Comparison of ENCODE assay signal across 17 cellular contexts in the genomic region with DNA sequence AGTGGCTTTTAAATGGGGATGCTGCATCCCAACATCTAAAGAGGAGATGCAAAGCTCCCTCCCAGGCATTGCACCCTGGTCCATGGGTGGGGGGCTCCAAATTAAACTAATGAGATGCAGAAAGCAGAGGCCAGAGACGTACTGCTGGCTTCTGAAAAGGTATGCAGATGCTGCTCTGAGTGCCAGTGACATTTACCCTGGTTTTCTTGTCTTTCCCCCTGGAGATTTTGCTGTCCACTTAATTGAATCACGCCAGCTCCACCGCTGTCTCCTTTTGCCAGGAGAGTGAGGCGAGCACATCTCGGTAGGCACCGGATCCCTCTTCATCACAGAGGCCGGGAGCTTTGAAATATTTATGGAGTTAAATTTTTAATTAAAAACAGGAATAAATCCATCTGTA.
DNase-seq lines count a peak whose midpoint lies in the region; ATAC-seq and TF ChIP-seq lines count a peak whose summit lies in the region.
"Had no signal": no experiment of that assay in that cellular context is flagged by ENCODE, and none has a peak within 500 bp of the region (broad histone marks: within the 10 kb centered on the region; RNA-seq: fewer than 3 reads in every experiment).

No MANE protein-coding gene starts in this region.

- H3K9ac ChIP-seq in MM.1S (ENCODE audit: low read length) (no peak overlapping the region), neural progenitor cell (no peak overlapping the region)

- H3K27me3 Mint-ChIP-seq in GM23338 (ENCODE audit: insufficient read depth, low read depth, poor library complexity): no peaks in the 10 kb centered on the region
- H3K27me3 Mint-ChIP-seq in progenitor cell of endocrine pancreas: no peaks in the 10 kb centered on the region
- H3K27me3 Mint-ChIP-seq in neural progenitor cell (ENCODE audit: insufficient read depth, low read depth): no peaks in the 10 kb centered on the region

- H3K36me3 ChIP-seq in BE2C: no peaks in the 10 kb centered on the region
- H3K36me3 ChIP-seq in GM23338 (ENCODE audit: insufficient read depth): no peaks in the 10 kb centered on the region
- no peaks in the 10 kb centered on the region for H3K36me3 ChIP-seq in MM.1S (replicated peaks; ENCODE audit: insufficient read depth, low read length)
- no peaks in the 10 kb centered on the region for H3K36me3 ChIP-seq in neural progenitor cell

- H3K79me2 ChIP-seq in GM23338 (replicated peaks; ENCODE audit: insufficient read depth) (no peaks in the 10 kb centered on the region), MM.1S (ENCODE audit: low read length) (no peaks in the 10 kb centered on the region), neural progenitor cell (ENCODE audit: low read depth) (no peaks in the 10 kb centered on the region)

- H3K36me3 Mint-ChIP-seq in GM23338 (ENCODE audit: low read depth) (peaks cover 3% of the 10 kb centered on the region; the same call in 1 of the 3 replicates), progenitor cell of endocrine pancreas (ENCODE audit: insufficient read depth) (peaks cover 3% of the 10 kb centered on the region), neural progenitor cell (no peaks in the 10 kb centered on the region)
- H3K36me3 Mint-ChIP-seq: CD4-positive, alpha-beta memory T cell had no signal

- H3F3A ChIP-seq in GM23338 (replicated peaks; ENCODE audit: low read depth): no peaks in the 10 kb centered on the region
- H3F3A ChIP-seq in MM.1S (ENCODE audit: insufficient read depth, low read length): no peaks in the 10 kb centered on the region
- no peaks in the 10 kb centered on the region for H3F3A ChIP-seq in neural progenitor cell (ENCODE audit: low read depth)

- H3K4me3 ChIP-seq in BE2C (ENCODE audit: low read depth, low read length) (no peak overlapping the region), GM23338 (no peak overlapping the region), MM.1S (ENCODE audit: low read length) (no peak overlapping the region), neural progenitor cell (no peak overlapping the region)
- H3K4me3 ChIP-seq: A549 had no signal

- H3K9me2 ChIP-seq in GM23338 (ENCODE audit: insufficient read depth) (peaks cover 18% of the 10 kb centered on the region), MM.1S (replicated peaks; ENCODE audit: insufficient read depth, low read length) (no peaks in the 10 kb centered on the region)

- H3K9me3 Mint-ChIP-seq in GM23338 (no peaks in the 10 kb centered on the region), progenitor cell of endocrine pancreas (ENCODE audit: low read depth) (peaks cover 3% of the 10 kb centered on the region), neural progenitor cell (no peaks in the 10 kb centered on the region)

- H3K4me2 ChIP-seq in GM23338 (no peak overlapping the region), MM.1S (ENCODE audit: low read depth, low read length) (no peak overlapping the region), neural progenitor cell (no peak overlapping the region)
- H3K4me2 ChIP-seq: A549 had no signal

- peaks cover 22% of the 10 kb centered on the region for H3K4me1 Mint-ChIP-seq in GM23338
- peaks cover 12% of the 10 kb centered on the region for H3K4me1 Mint-ChIP-seq in progenitor cell of endocrine pancreas (ENCODE audit: low read depth)
- peaks cover 15% of the 10 kb centered on the region for H3K4me1 Mint-ChIP-seq in neural progenitor cell
- H3K4me1 Mint-ChIP-seq: CD4-positive, alpha-beta memory T cell had no signal

- H3K4me3 Mint-ChIP-seq in GM23338 (no peak overlapping the region), progenitor cell of endocrine pancreas (ENCODE audit: low read depth) (no peak overlapping the region), neural progenitor cell (no peak overlapping the region)
- H3K4me3 Mint-ChIP-seq: CD4-positive, alpha-beta memory T cell had no signal

- H3K27ac ChIP-seq in GM23338 (ENCODE audit: low read depth) (no peak overlapping the region), MM.1S (ENCODE audit: low read length) (no peak overlapping the region), neural progenitor cell (no peak overlapping the region)
- H3K27ac ChIP-seq: A549 had no signal

- peak; percentile 49 for ATAC-seq in GM23338
- ATAC-seq in HG02623 (IDR thresholded peaks at IDR 0.05; ENCODE audit: unreplicated experiment): no peak
- ATAC-seq: A549, HCT116 had no signal

- H3K9me3 ChIP-seq in BE2C (no peaks in the 10 kb centered on the region), MM.1S (replicated peaks; ENCODE audit: insufficient read depth, low read length) (no peaks in the 10 kb centered on the region), neural progenitor cell (ENCODE audit: low read depth) (no peaks in the 10 kb centered on the region)
- H3K9me3 ChIP-seq: A549 had no signal

- TF ChIP-seq CTCF in BE2C (IDR thresholded peaks at IDR 0.05; ENCODE audit: low read depth, low read length): no peak
- no peak for TF ChIP-seq CTCF in GM23338 (conservative IDR thresholded peaks at IDR 0.05; ENCODE audit: low read depth in 2 of 2)
- TF ChIP-seq CTCF in progenitor cell of endocrine pancreas (IDR thresholded peaks at IDR 0.05; ENCODE audit: unreplicated experiment): no peak
- no peak for TF ChIP-seq CTCF in MM.1S (IDR thresholded peaks at IDR 0.05; ENCODE audit: low read length)
- no peak for TF ChIP-seq CTCF in neural progenitor cell (IDR thresholded peaks at IDR 0.05)

- peak; percentile 17 for DNase-seq in BE2C
- no peak for DNase-seq in GM23338 (ENCODE audit: low spot score)
- DNase-seq in progenitor cell of endocrine pancreas (ENCODE audit: low spot score, unreplicated experiment): no peak
- DNase-seq in MM.1S: no peak
- DNase-seq in neural progenitor cell (ENCODE audit: low spot score): no peak
- DNase-seq: 8988T; ACHN; AML-193; C1 segment of cervical spinal cord; Calu3; CD4-positive, alpha-beta memory T cell; COR-L47; DMS53; H7 had no signal

- H2AFZ ChIP-seq in GM23338 (peak overlapping the region; percentile 28; the same call in 1 of the 2 replicates), MM.1S (ENCODE audit: low read length) (no peak overlapping the region), neural progenitor cell (replicated peaks) (no peak overlapping the region)

- no peak overlapping the region for H3K27ac Mint-ChIP-seq in GM23338
- H3K27ac Mint-ChIP-seq in progenitor cell of endocrine pancreas: peak overlapping the region; percentile 19
- no peak overlapping the region for H3K27ac Mint-ChIP-seq in neural progenitor cell
- H3K27ac Mint-ChIP-seq: CD4-positive, alpha-beta memory T cell had no signal

- H3K4me1 ChIP-seq in BE2C (peaks cover 14% of the 10 kb centered on the region), GM23338 (ENCODE audit: insufficient read depth) (peaks cover 13% of the 10 kb centered on the region), MM.1S (ENCODE audit: low read length) (no peaks in the 10 kb centered on the region), neural progenitor cell (peaks cover 14% of the 10 kb centered on the region)
- H3K4me1 ChIP-seq: A549 had no signal

- H3K27me3 ChIP-seq in BE2C (no peaks in the 10 kb centered on the region), GM23338 (ENCODE audit: insufficient read depth) (no peaks in the 10 kb centered on the region), MM.1S (replicated peaks; ENCODE audit: insufficient read depth, low read length) (no peaks in the 10 kb centered on the region), neural progenitor cell (no peaks in the 10 kb centered on the region)

- no peaks in the 10 kb centered on the region for H4K20me1 ChIP-seq in GM23338 (replicated peaks; ENCODE audit: insufficient read depth)
- H4K20me1 ChIP-seq in MM.1S (ENCODE audit: insufficient read depth, low read length): no peaks in the 10 kb centered on the region
- H4K20me1 ChIP-seq in neural progenitor cell (ENCODE audit: low read depth): no peaks in the 10 kb centered on the region

TF ChIP-seq in GM23338, 12 proteins besides CTCF, POLR2A, EP300 and RAD21 (continues in another document):
- TF ChIP-seq POLR2AphosphoS5 (IDR thresholded peaks at IDR 0.05; ENCODE audit: low read depth) (no peak), STAT1 (IDR thresholded peaks at IDR 0.05; ENCODE audit: unreplicated experiment) (no peak), EZH2 (IDR thresholded peaks at IDR 0.05; ENCODE audit: low read depth, unreplicated experiment) (no peak), JUNB (IDR thresholded peaks at IDR 0.05; ENCODE audit: unreplicated experiment) (no peak), REST (IDR thresholded peaks at IDR 0.05; ENCODE audit: unreplicated experiment) (no peak)
